30 cellular contexts compared by ENCODE assay signal in genomic region chr3:141814375-141814774, GRCh38. TPM values are rescaled to one million over a fixed set of nuclear protein-coding genes. Genes with fewer than 3 reads are reported as not detected.
"Had no signal": no experiment of that assay in that cellular context is flagged by ENCODE, and none has a peak within 500 bp of the region (broad histone marks: within the 10 kb centered on the region; RNA-seq: fewer than 3 reads in every experiment).

No MANE protein-coding gene starts in this region.

- H3K4me1 Mint-ChIP-seq: stimulated activated effector memory CD8-positive, alpha-beta T cell treated with anti-CD3 and anti-CD28 coated beads, Interleukin-12 subunit alpha, Interleukin-12 subunit beta, amount 100 ng/mL, for 72 hours; stimulated activated memory B cell treated with anti-CD40 and anti-IgM and Interleukin-4, amounts not matched to agents 10 μg/mL and 1 μg/mL and 100 μg/mL, for 72 hours; stimulated activated naive B cell treated with anti-CD40 and anti-IgM and Interleukin-4, amounts not matched to agents 10 μg/mL and 1 μg/mL and 100 μg/mL, for 72 hours; stimulated activated naive CD8-positive, alpha-beta T cell treated with anti-CD3 and anti-CD28 coated beads, Interleukin-15, amount 100 ng/mL, for 72 hours had no signal

- H3K36me3 Mint-ChIP-seq: stimulated activated effector memory CD8-positive, alpha-beta T cell treated with anti-CD3 and anti-CD28 coated beads, Interleukin-12 subunit alpha, Interleukin-12 subunit beta, amount 100 ng/mL, for 72 hours; stimulated activated memory B cell treated with anti-CD40 and anti-IgM and Interleukin-4, amounts not matched to agents 10 μg/mL and 1 μg/mL and 100 μg/mL, for 72 hours; stimulated activated naive B cell treated with anti-CD40 and anti-IgM and Interleukin-4, amounts not matched to agents 10 μg/mL and 1 μg/mL and 100 μg/mL, for 72 hours; type B pancreatic cell had no signal

- H3K4me3 Mint-ChIP-seq: stimulated activated effector memory CD8-positive, alpha-beta T cell treated with anti-CD3 and anti-CD28 coated beads, Interleukin-12 subunit alpha, Interleukin-12 subunit beta, amount 100 ng/mL, for 72 hours; stimulated activated memory B cell treated with anti-CD40 and anti-IgM and Interleukin-4, amounts not matched to agents 10 μg/mL and 1 μg/mL and 100 μg/mL, for 72 hours; stimulated activated naive B cell treated with anti-CD40 and anti-IgM and Interleukin-4, amounts not matched to agents 10 μg/mL and 1 μg/mL and 100 μg/mL, for 72 hours; stimulated activated naive CD8-positive, alpha-beta T cell treated with anti-CD3 and anti-CD28 coated beads, Interleukin-15, amount 100 ng/mL, for 72 hours; stimulated activated naive CD8-positive, alpha-beta T cell treated with anti-CD3 and anti-CD28 coated beads, Interleukin-15, Interleukin-2, amounts not matched to agents 100 ng/mL and 50 ng/mL, for 24 hours; type B pancreatic cell had no signal

- ATAC-seq: stimulated activated effector memory CD8-positive, alpha-beta T cell treated with anti-CD3 and anti-CD28 coated beads, Interleukin-12 subunit alpha, Interleukin-12 subunit beta, amount 100 ng/mL, for 72 hours; stimulated activated memory B cell treated with anti-CD40 and anti-IgM and Interleukin-4, amounts not matched to agents 10 μg/mL and 1 μg/mL and 100 μg/mL, for 72 hours; stimulated activated naive B cell treated with anti-CD40 and anti-IgM and Interleukin-4, amounts not matched to agents 10 μg/mL and 1 μg/mL and 100 μg/mL, for 72 hours; stimulated activated naive CD8-positive, alpha-beta T cell treated with anti-CD3 and anti-CD28 coated beads, Interleukin-15, amount 100 ng/mL, for 72 hours; stimulated activated naive CD8-positive, alpha-beta T cell treated with anti-CD3 and anti-CD28 coated beads, Interleukin-15, Interleukin-2, amounts not matched to agents 100 U/mL and 50 U/mL, for 24 hours; upper lobe of right lung had no signal

- H3K27ac ChIP-seq: stomach, suprapubic skin, testis, thoracic aorta, thyroid gland, tibial artery, tibial nerve, transverse colon, upper lobe of left lung, upper lobe of right lung, uterus, vagina had no signal

- H3K9me3 Mint-ChIP-seq: stimulated activated effector memory CD8-positive, alpha-beta T cell treated with anti-CD3 and anti-CD28 coated beads, Interleukin-12 subunit alpha, Interleukin-12 subunit beta, amount 100 ng/mL, for 72 hours; type B pancreatic cell had no signal

- H3K27me3 ChIP-seq: suprapubic skin, testis, thyroid gland, upper lobe of left lung, upper lobe of right lung, uterus, vagina had no signal

- H3K9me3 ChIP-seq: suprapubic skin, testis, thoracic aorta, thyroid gland, transverse colon, upper lobe of right lung, uterus, vagina had no signal

- FAIRE-seq: urothelium cell line had no signal

- H3K4me1 ChIP-seq: stomach, testis, thyroid gland, tibial artery, tibial nerve, transverse colon, upper lobe of left lung, upper lobe of right lung, uterus had no signal

- H3K4me3 ChIP-seq: stomach, suprapubic skin, testis, thoracic aorta, thyroid gland, tibial artery, tibial nerve, transverse colon, upper lobe of left lung, upper lobe of right lung, uterus, vagina had no signal

- H3K36me3 ChIP-seq: stomach, suprapubic skin, thoracic aorta, thyroid gland, tibial artery, tibial nerve, transverse colon, upper lobe of left lung, upper lobe of right lung, uterus, vagina had no signal

- DNase-seq: stimulated activated CD4-positive, alpha-beta T cell treated with anti-CD3 and anti-CD28 coated beads, Interleukin-2, amount 100 ng/mL, for 48 hours; stimulated activated CD4-positive, alpha-beta T cell treated with anti-CD3 and anti-CD28 coated beads, Interleukin-4, amount 100 ng/mL, for 1 hour; stimulated activated CD4-positive, alpha-beta T cell treated with anti-CD3 and anti-CD28 coated beads, Interleukin-4, amount 100 ng/mL, for 24 hours; stimulated activated CD4-positive, alpha-beta T cell treated with anti-CD3 and anti-CD28 coated beads, Interleukin-4, amount 100 ng/mL, for 4 hours; stimulated activated CD8-positive, alpha-beta memory T cell treated with anti-CD3 and anti-CD28 coated beads, Interleukin-4, amount 100 ng/mL, for 48 hours; stimulated activated naive B cell treated with anti-CD40 and anti-IgM and Interleukin-4, amounts not matched to agents 10 μg/mL and 1 μg/mL and 100 μg/mL, for 72 hours; stimulated activated naive CD4-positive, alpha-beta T cell; stimulated activated naive CD4-positive, alpha-beta T cell treated with Interleukin-2 at 50 U/mL for 16 hours; stimulated activated naive CD8-positive, alpha-beta T cell treated with anti-CD3 and anti-CD28 coated beads, Interleukin-15, amount 100 ng/mL, for 72 hours; stimulated activated naive CD8-positive, alpha-beta T cell treated with anti-CD3 and anti-CD28 coated beads, Interleukin-15, Interleukin-2, amounts not matched to agents 100 U/mL and 50 U/mL, for 24 hours; stomach; substantia nigra; testis; thyroid gland; tibial artery; transverse colon; trophoblast cell; upper lobe of left lung; upper lobe of right lung; uterus had no signal

RNA-seq across cellular contexts. Expression of gene GRK7, which starts 51.2 kb away (rescaled TPM):
- total RNA-seq: thoracic aorta, thyroid gland, ureter had no signal
